Comparison of ENCODE assay signal across 8 cellular contexts in the genomic region with DNA sequence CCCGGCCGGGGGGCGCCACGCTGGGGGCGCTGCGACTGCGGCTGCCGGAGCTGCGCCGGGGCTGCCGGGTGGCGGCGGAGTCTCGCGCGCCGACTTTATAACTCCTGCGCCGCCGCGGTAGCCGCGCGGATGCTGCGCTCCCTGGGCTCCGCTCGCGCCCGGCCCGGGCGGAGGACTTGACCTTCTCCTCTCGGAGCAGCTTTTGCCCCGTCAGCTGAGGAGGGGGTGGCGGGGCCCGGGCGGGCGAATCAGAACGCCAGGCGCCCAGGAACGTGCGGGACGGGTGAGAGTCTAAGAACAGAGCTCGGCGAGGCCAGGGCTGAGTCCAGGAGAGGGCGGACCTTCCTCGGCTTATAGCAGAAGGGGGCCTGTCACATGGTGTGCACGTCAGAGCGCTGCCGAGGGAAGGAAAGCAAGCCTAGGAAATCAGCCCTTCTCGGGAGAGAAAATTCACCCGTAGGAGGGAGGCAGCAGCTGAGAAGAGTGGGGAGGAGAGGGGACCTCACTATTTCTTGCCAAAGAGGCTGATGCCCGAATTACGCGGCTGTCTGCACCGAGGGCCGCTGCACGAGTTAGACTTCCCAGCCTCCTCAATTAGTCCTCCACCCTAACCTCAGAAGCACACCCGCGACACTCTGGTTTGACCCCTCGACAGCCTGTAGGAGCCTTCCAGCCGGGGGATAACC. TPM values are rescaled to one million over a fixed set of nuclear protein-coding genes. Genes with fewer than 3 reads are reported as not detected.
DNase-seq lines count a peak whose midpoint lies in the region; ATAC-seq and TF ChIP-seq lines count a peak whose summit lies in the region.

TSS of gene FOXD1 (minus strand) at position 327 of the 686 bp plus-strand sequence. CDS start 415 bp downstream, outside the sequence.

- H3K27me3 Mint-ChIP-seq in HFFc6 (ENCODE audit: insufficient read depth) = no peaks in the 10 kb centered on the region; the same call in none of the 2 replicates

- TF ChIP-seq POLR2A in upper lobe of left lung (IDR thresholded peaks at IDR 0.05) = no peak

- H3K9me3 ChIP-seq in esophagus (ENCODE audit: control insufficient read depth in 2 of 2, insufficient read depth in 1 of 2, low read depth in 1 of 2, low read length in 1 of 2) (peaks cover 0 to 9% of the 10 kb centered on the region in 2 donors), upper lobe of left lung (no peaks in the 10 kb centered on the region)

- H3K27ac ChIP-seq in esophagus (ENCODE audit: low read depth in 2 of 2, low read length in 1 of 2) (peak within 1 kb of the TSS; percentile 45 to 69), upper lobe of left lung (peak within 1 kb of the TSS in 1 of 4 donors; percentile 30)

- ATAC-seq in upper lobe of left lung (ENCODE audit: low FRiP score in 2 of 2) (peak; percentile 64 to 80), GM21447 (IDR thresholded peaks at IDR 0.05; ENCODE audit: unreplicated experiment) (no peak)

- H3K4me3 ChIP-seq in esophagus (ENCODE audit: low read depth in 1 of 2, low read length in 2 of 2) (peak within 1 kb of the TSS; percentile 53 to 55), upper lobe of left lung (peak within 1 kb of the TSS; percentile 24 to 54 (median 43))

- peak within 1 kb of the TSS; percentile 96 for H3K27ac Mint-ChIP-seq in HFFc6

- peaks cover 3 to 15% of the 10 kb centered on the region in 2 donors for H3K4me1 ChIP-seq in esophagus (ENCODE audit: control insufficient read depth in 2 of 2, insufficient read depth in 2 of 2, low read length in 1 of 2)
- H3K4me1 ChIP-seq in upper lobe of left lung = peaks cover 19 to 40% (median 25%) of the 10 kb centered on the region in 4 donors

- WGBS in esophagus, 2 donors = 1 to 2% methylated on average over 61 of the region's 61 CpGs
- WGBS in upper lobe of left lung, 2 donors = 1 to 2% methylated on average over 16 to 40 of the region's 61 CpGs

- peaks cover 39% of the 10 kb centered on the region for H3K4me1 Mint-ChIP-seq in HFFc6 (ENCODE audit: low read depth)

- H3K36me3 Mint-ChIP-seq in HFFc6 (ENCODE audit: low read depth) = peaks cover 24% of the 10 kb centered on the region

- H3K36me3 ChIP-seq in esophagus (ENCODE audit: control insufficient read depth in 2 of 2, insufficient read depth in 2 of 2, low read length in 1 of 2) (no peaks in the 10 kb centered on the region), upper lobe of left lung (no peaks in the 10 kb centered on the region)

- TF ChIP-seq EP300 in upper lobe of left lung (IDR thresholded peaks at IDR 0.05) = no peak

- no peak; the same call in 1 of the 2 replicates for TF ChIP-seq CTCF in HFFc6 (IDR thresholded peaks at IDR 0.05)
- TF ChIP-seq CTCF in upper lobe of left lung (IDR thresholded peaks at IDR 0.05) = peak in 1 of 6 experiments; percentile 4

- no peaks in the 10 kb centered on the region for H3K9me3 Mint-ChIP-seq in HFFc6

- H3K27me3 ChIP-seq in esophagus (ENCODE audit: control insufficient read depth in 1 of 2, insufficient read depth in 2 of 2, low read length in 2 of 2) (peaks cover 6 to 46% of the 10 kb centered on the region in 2 donors), upper lobe of left lung (peaks cover 0 to 87% (median 51%) of the 10 kb centered on the region in 4 donors)

- peak within 1 kb of the TSS; percentile 96 for H3K4me3 Mint-ChIP-seq in HFFc6

- DNase-seq in DMS153 treated with DMSO at 0.1 percent for 48 hours (lab: John Stamatoyannopoulos, UW; ENCODE audit: unreplicated experiment) = peak; percentile 15
- peak; percentile 93 for DNase-seq in HFFc6
- peak; percentile 84 for DNase-seq in NCI-H2171 treated with DMSO at 0.1 percent for 48 hours (lab: John Stamatoyannopoulos, UW)
- DNase-seq in activated CD4-positive, alpha-beta T cell treated with anti-CD3 and anti-CD28 coated beads, Interleukin-2, amount 50 U/mL, for 48 hours = peak; percentile 62 to 70
- DNase-seq in mucosa of gallbladder (ENCODE audit: low spot score) = peak; percentile 68
- DNase-seq in upper lobe of left lung = peak; percentile 31 to 88

RNA-seq across cellular contexts. Expression of gene FOXD1, which starts in this region (rescaled TPM):
- 10 to 100 TPM; 40.0 to 50.0 (median 45.4) TPM for total RNA-seq in HFFc6 (2021; fragmentation: NEBNext Ultra II Directional; extraction: Animal tissue kit (Norgen Biotek cat#: 25700))
- polyA plus RNA-seq in esophagus = 1 to 10 TPM in 1 of 2 donors, under 1 TPM in 1; 0.31 to 1.3 TPM
- total RNA-seq in mucosa of gallbladder = 2.6 TPM
- under 1 TPM in 4 of 6 donors, not detected in 2; 0.54 to 0.79 (median 0.67) TPM for total RNA-seq in upper lobe of left lung

Comparison
In these comparisons a context has a peak if more than half of its experiments do, and no peak if none do; other contexts are left out.
1. RNA of gene FOXD1 (total RNA-seq): 40.0 to 50.0 TPM in HFFc6; 2.6 TPM in mucosa of gallbladder (single experiment) and 0.54 to 0.79 TPM in upper lobe of left lung; every median in the first group is over 10 times any median in the second.
2. Peak in DNase-seq, ATAC-seq and H3K4me3 ChIP-seq in upper lobe of left lung; RNA of the gene not detected or under 1 TPM.
3. DNase-seq: peak in every context shown above with its lines; median percentile 93 in HFFc6; 84 in NCI-H2171 treated with DMSO at 0.1 percent for 48 hours; 68 in mucosa of gallbladder; 66 in activated CD4-positive, alpha-beta T cell treated with anti-CD3 and anti-CD28 coated beads, Interleukin-2, amount 50 U/mL, for 48 hours; 60 in upper lobe of left lung; 15 in DMS153 treated with DMSO at 0.1 percent for 48 hours.